In genomic region chr17:2040942-2041560, GRCh38 we compare ENCODE assay signal across 7 cellular contexts. TPM values are rescaled to one million over a fixed set of nuclear protein-coding genes. Genes with fewer than 3 reads are reported as not detected.
DNase-seq lines count a peak whose midpoint lies in the region; ATAC-seq and TF ChIP-seq lines count a peak whose summit lies in the region.

No MANE protein-coding gene starts in this region.

- TF ChIP-seq CTCF in WERI-Rb-1 (IDR thresholded peaks at IDR 0.05; ENCODE audit: low read depth, low read length) (no peak), hepatocyte (IDR thresholded peaks at IDR 0.05; ENCODE audit: poor library complexity) (no peak)

- H3K27me3 ChIP-seq in HAP-1 (ENCODE audit: low read depth) (no peaks in the 10 kb centered on the region), WERI-Rb-1 (ENCODE audit: insufficient read depth, low read depth, severe bottlenecking) (no peaks in the 10 kb centered on the region), hepatocyte (no peaks in the 10 kb centered on the region)

- no peaks in the 10 kb centered on the region for H4K20me1 ChIP-seq in hepatocyte (ENCODE audit: insufficient read depth, poor library complexity, severe bottlenecking)

- H3K9me2 ChIP-seq in hepatocyte (replicated peaks; ENCODE audit: insufficient read depth): no peaks in the 10 kb centered on the region

- DNase-seq in HAP-1 (ENCODE audit: low spot score in 2 of 2) (no peak), WERI-Rb-1 (peak; percentile 90), hepatocyte (ENCODE audit: low spot score) (no peak), NOMO-1 treated with dmso at 0.1 percent for 144 hours (lab: John Stamatoyannopoulos, UW; ENCODE audit: unreplicated experiment) (no peak), OCI-M2 (lab: John Stamatoyannopoulos, UW; ENCODE audit: unreplicated experiment) (no peak)
- DNase-seq in stimulated activated naive CD8-positive, alpha-beta T cell treated with anti-CD3 and anti-CD28 coated beads, Interleukin-15, Interleukin-2, amounts not matched to agents 100 U/mL and 50 U/mL, for 24 hours: no peak

- peak overlapping the region; percentile 64 for H2AFZ ChIP-seq in hepatocyte

- in situ Hi-C loops in HAP-1 (cut with MboI; ENCODE audit: low sequenced_read_pairs): loop anchor here (25.0 kb wide), 1 partner anchor 404 kb away; the partner anchor contains the start of genes RILP, SCARF1 and SLC43A2

- H3K36me3 ChIP-seq in HAP-1 (replicated peaks) (peaks cover 21% of the 10 kb centered on the region), WERI-Rb-1 (peaks cover 53% of the 10 kb centered on the region), hepatocyte (replicated peaks; ENCODE audit: insufficient read depth, low read depth) (no peaks in the 10 kb centered on the region)

- peak overlapping the region; percentile 93 for H3K4me2 ChIP-seq in hepatocyte

- WGBS in hepatocyte (ENCODE audit: low lambda C conversion rate, missing lambda C conversion rate): 57% methylated on average over 16 of the region's 16 CpGs

- H3K4me3 ChIP-seq in HAP-1 (peak overlapping the region; percentile 83), WERI-Rb-1 (ENCODE audit: low read depth, low read length) (peak overlapping the region; percentile 67), hepatocyte (peak overlapping the region; percentile 74)

- H3K27ac ChIP-seq in WERI-Rb-1: peak overlapping the region; percentile 99
- H3K27ac ChIP-seq in hepatocyte: peak overlapping the region; percentile 69

- peak; percentile 2 for ATAC-seq in stimulated activated naive CD8-positive, alpha-beta T cell treated with anti-CD3 and anti-CD28 coated beads, Interleukin-15, Interleukin-2, amounts not matched to agents 100 U/mL and 50 U/mL, for 24 hours
- no peak for ATAC-seq in GM21367 (IDR thresholded peaks at IDR 0.05; ENCODE audit: unreplicated experiment)

- peaks cover 27% of the 10 kb centered on the region for H3K79me2 ChIP-seq in hepatocyte

- H3K4me1 ChIP-seq in HAP-1: peaks cover 5% of the 10 kb centered on the region; the same call in 1 of the 2 replicates
- peaks cover 8% of the 10 kb centered on the region for H3K4me1 ChIP-seq in hepatocyte (ENCODE audit: insufficient read depth)

- H3K9me3 ChIP-seq in HAP-1 (no peaks in the 10 kb centered on the region), WERI-Rb-1 (ENCODE audit: severe bottlenecking) (no peaks in the 10 kb centered on the region), hepatocyte (ENCODE audit: low read depth) (no peaks in the 10 kb centered on the region)

RNA-seq across cellular contexts. Expression of gene OVCA2, which starts 0.8 kb away (rescaled TPM):
- 49.2 and 56.4 TPM in 2 replicates for total RNA-seq in hepatocyte
- 72.5 and 72.7 TPM in 2 replicates for polyA plus RNA-seq in hepatocyte

RNA-seq across cellular contexts. Expression of gene DPH1, which starts 11.1 kb away (rescaled TPM):
- total RNA-seq in hepatocyte: 26.2 and 27.8 TPM in 2 replicates
- polyA plus RNA-seq in hepatocyte: 45.2 and 49.0 TPM in 2 replicates

RNA-seq across cellular contexts. Expression of gene HIC1, which starts 13.9 kb away (rescaled TPM):
- total RNA-seq in hepatocyte: 8.8 and 9.4 TPM in 2 replicates
- polyA plus RNA-seq in hepatocyte: 8.2 and 10.2 TPM in 2 replicates

RNA-seq across cellular contexts. Expression of gene RTN4RL1, which starts 15.9 kb away (rescaled TPM):
- 0.48 and 1.4 TPM in 2 replicates for total RNA-seq in hepatocyte
- 0.53 and 0.97 TPM in 2 replicates for polyA plus RNA-seq in hepatocyte
